13 cellular contexts compared by ENCODE assay signal in the genomic region with DNA sequence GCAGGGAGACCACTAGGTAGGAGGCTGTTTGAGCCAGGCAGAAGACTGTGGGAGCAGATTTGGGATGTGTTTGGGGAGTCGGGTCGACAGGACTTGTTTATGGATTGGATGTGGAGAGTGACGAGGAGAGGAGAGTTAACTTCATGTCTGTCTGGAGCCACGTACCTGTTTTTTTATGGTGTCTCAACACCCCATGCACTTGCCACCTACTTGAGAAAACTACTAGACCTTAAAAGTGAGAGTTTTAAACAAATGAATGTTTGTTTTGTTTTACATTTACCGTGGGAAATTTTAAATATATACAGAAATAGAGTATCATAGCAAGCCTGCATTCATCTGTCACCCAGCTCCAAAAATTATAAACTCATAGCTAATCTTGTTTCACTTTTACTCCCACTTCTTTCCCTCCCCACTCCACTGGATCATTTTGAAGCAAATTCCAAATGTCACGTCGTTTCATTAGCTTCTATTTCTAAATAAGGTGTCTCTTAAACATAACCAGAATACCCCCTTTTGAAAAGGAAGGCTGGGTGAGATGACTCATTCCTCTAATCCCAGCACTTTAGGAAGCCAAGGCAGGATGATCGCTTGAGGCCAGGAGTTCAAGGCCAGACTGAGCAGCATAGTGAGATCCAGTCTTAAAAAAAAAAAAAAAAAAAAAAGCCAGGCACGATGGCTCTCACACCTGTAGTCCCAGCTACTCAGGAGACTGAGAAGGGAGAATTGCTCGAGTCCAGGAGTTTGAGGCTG.
"Had no signal": no experiment of that assay in that cellular context is flagged by ENCODE, and none has a peak within 500 bp of the region (broad histone marks: within the 10 kb centered on the region; RNA-seq: fewer than 3 reads in every experiment).

No MANE protein-coding gene starts in this region.

- FAIRE-seq: kidney had no signal

- H3K27me3 ChIP-seq: left lung, SJCRH30 had no signal

- ATAC-seq: activated CD8-positive, alpha-beta T cell treated with anti-CD3 and anti-CD28 coated beads, Interleukin-2, amount 10 ng/mL, durations not matched to agents 7 days and 5 days; left lung had no signal

- DNase-seq: activated B cell treated with CpG ODN at 0.5 μM for 24 hours; activated CD4-positive, alpha-beta T cell treated with anti-CD3 and anti-CD28 coated beads, Interleukin-2, amount 10 ng/mL, durations not matched to agents 24 days and 14 days; activated CD8-positive, alpha-beta memory T cell treated with anti-CD3 and anti-CD28 coated beads, Interleukin-2, amount 50 U/mL, for 48 hours; activated CD8-positive, alpha-beta T cell treated with anti-CD3 and anti-CD28 coated beads, Interleukin-2, amount 10 ng/mL, durations not matched to agents 7 days and 5 days; activated gamma-delta T cell treated with Interleukin-2 at 50 U/mL for 16 hours; hippocampal formation; kidney; left lung; mammary epithelial cell; naive B cell; SJCRH30; stimulated activated naive CD4-positive, alpha-beta T cell; SW 1271 had no signal

- H3K4me3 ChIP-seq: left lung, SJCRH30 had no signal

- H3K4me1 ChIP-seq: left lung had no signal

- H3K27ac ChIP-seq: left lung, SJCRH30 had no signal

- H3K9me3 ChIP-seq: left lung, SJCRH30 had no signal
